Comparison of ENCODE assay signal across 11 cellular contexts in genomic region chr1:85583355-85584263, GRCh38. TPM values are rescaled to one million over a fixed set of nuclear protein-coding genes. Genes with fewer than 3 reads are reported as not detected.
DNase-seq lines count a peak whose midpoint lies in the region; ATAC-seq, FAIRE-seq and TF ChIP-seq lines count a peak whose summit lies in the region.
"Had no signal": no experiment of that assay in that cellular context is flagged by ENCODE, and none has a peak within 500 bp of the region (broad histone marks: within the 10 kb centered on the region; RNA-seq: fewer than 3 reads in every experiment).

No MANE protein-coding gene starts in this region.

- RAD21 ChIA-PET in HCT116 (lab: Charles Lee; ENCODE audit: low non-redundant PET in 1 of 2, low total read pairs in 2 of 2, uncharacterized antibody in 2 of 2, unreplicated experiment in 2 of 2) = no interaction called here

- no peaks in the 10 kb centered on the region for H3K9me3 ChIP-seq in HCT116 (ENCODE audit: control insufficient read depth in 1 of 2, insufficient read depth in 1 of 2, low read depth in 1 of 2, low read length in 2 of 2)
- H3K9me3 ChIP-seq in kidney (ENCODE audit: control insufficient read depth in 1 of 2, low read length in 2 of 2) = peaks cover 0 to 4% of the 10 kb centered on the region in 2 donors
- no peaks in the 10 kb centered on the region for H3K9me3 ChIP-seq in smooth muscle cell (replicated peaks; ENCODE audit: low read depth)
- H3K9me3 ChIP-seq: esophagus squamous epithelium had no signal

- no peak for DNase-seq in HCT116 (ENCODE audit: low read depth, low spot score)
- no peak for DNase-seq in kidney
- no peak for DNase-seq in smooth muscle cell (lab: John Stamatoyannopoulos, UW; ENCODE audit: unreplicated experiment)
- DNase-seq in NK-92 (lab: John Stamatoyannopoulos, UW; ENCODE audit: unreplicated experiment) = no peak
- DNase-seq in stimulated activated CD4-positive, alpha-beta T cell treated with anti-CD3 and anti-CD28 coated beads, Interleukin-4, amount 100 ng/mL, for 4 hours = no peak
- no peak for DNase-seq in GF-D8 (lab: John Stamatoyannopoulos, UW)
- DNase-seq: esophagus squamous epithelium, NCI-H187 had no signal

- intact Hi-C loops in HCT116 (cut with micrococcal nuclease) (no loop called here), kidney (cut with DNase I) (no loop called here)

- peaks cover 32 to 51% of the 10 kb centered on the region in 2 experiments for H3K4me1 ChIP-seq in HCT116 (ENCODE audit: control insufficient read depth in 1 of 2, insufficient read depth in 2 of 2, low read length in 2 of 2)
- peaks cover 0 to 9% of the 10 kb centered on the region in 2 donors for H3K4me1 ChIP-seq in kidney (ENCODE audit: control insufficient read depth in 1 of 2, insufficient read depth in 1 of 2, low read depth in 1 of 2, low read length in 2 of 2)
- H3K4me1 ChIP-seq in smooth muscle cell (ENCODE audit: low read depth) = peaks cover 34% of the 10 kb centered on the region

- H3K9ac ChIP-seq in HCT116 (ENCODE audit: low read length) = no peak overlapping the region
- H3K9ac ChIP-seq in kidney (ENCODE audit: low read length in 2 of 2) = peak overlapping the region; percentile 5 to 98
- peak overlapping the region; percentile 94 for H3K9ac ChIP-seq in smooth muscle cell (ENCODE audit: low read depth)

- H3K27me3 ChIP-seq in HCT116 (ENCODE audit: insufficient read depth, low read length) = no peaks in the 10 kb centered on the region
- H3K27me3 ChIP-seq in smooth muscle cell (ENCODE audit: low read depth) = no peaks in the 10 kb centered on the region

- H3K27ac ChIP-seq in HCT116 (ENCODE audit: low read depth, low read length) = no peak overlapping the region
- peak overlapping the region in 1 of 2 donors; percentile 11 for H3K27ac ChIP-seq in kidney (ENCODE audit: low read depth in 2 of 2, low read length in 2 of 2)
- H3K27ac ChIP-seq in smooth muscle cell (ENCODE audit: low read depth) = peak overlapping the region; percentile 93

- H3K4me3 Mint-ChIP-seq in brain = peak overlapping the region in 4 of 5 experiments; percentile 92 to 98 (median 96)
- H3K4me3 Mint-ChIP-seq: activated naive CD4-positive, alpha-beta T cell treated with anti-CD3 and anti-CD28 coated beads, Interleukin-2, amount 50 U/mL, for 24 hours had no signal

- H2AFZ ChIP-seq in HCT116 (ENCODE audit: low read depth, low read length, poor library complexity, severe bottlenecking) (no peak overlapping the region), smooth muscle cell (ENCODE audit: low read depth) (no peak overlapping the region)

- H3K36me3 ChIP-seq in HCT116 (ENCODE audit: control insufficient read depth in 1 of 2, insufficient read depth in 2 of 2, low read length in 2 of 2) = peaks cover 5 to 18% of the 10 kb centered on the region in 2 experiments; a peak in 3 of 4 replicates
- H3K36me3 ChIP-seq in kidney (ENCODE audit: control insufficient read depth in 1 of 2, insufficient read depth in 2 of 2, low read length in 2 of 2) = peaks cover 4 to 17% of the 10 kb centered on the region in 2 donors
- H3K36me3 ChIP-seq in smooth muscle cell (ENCODE audit: low read depth) = no peaks in the 10 kb centered on the region

- peaks cover 27% of the 10 kb centered on the region for H3K79me2 ChIP-seq in HCT116 (ENCODE audit: insufficient read depth, low read length)
- peaks cover 26% of the 10 kb centered on the region for H3K79me2 ChIP-seq in smooth muscle cell (ENCODE audit: low read depth)

- H3K27ac Mint-ChIP-seq in brain = no peak overlapping the region
- H3K27ac Mint-ChIP-seq: activated naive CD4-positive, alpha-beta T cell treated with anti-CD3 and anti-CD28 coated beads, Interleukin-2, amount 50 U/mL, for 24 hours had no signal

- H3K4me2 ChIP-seq in HCT116 (ENCODE audit: low read length) (peak overlapping the region; percentile 56), smooth muscle cell (peak overlapping the region; percentile 90)

- TF ChIP-seq POLR2A in HCT116 (IDR thresholded peaks at IDR 0.05; ENCODE audit: borderline replicate concordance, extremely low read depth, insufficient read depth, insufficient read length) = no peak

- peaks cover 20% of the 10 kb centered on the region for H3K36me3 Mint-ChIP-seq in brain
- H3K36me3 Mint-ChIP-seq: activated naive CD4-positive, alpha-beta T cell treated with anti-CD3 and anti-CD28 coated beads, Interleukin-2, amount 50 U/mL, for 24 hours had no signal

- 55% methylated on average over 7 of the region's 7 CpGs for WGBS in smooth muscle cell (ENCODE audit: low lambda C conversion rate)

- H4K20me1 ChIP-seq in HCT116 (ENCODE audit: insufficient read depth) (peaks cover 7% of the 10 kb centered on the region; the same call in 1 of the 2 replicates), smooth muscle cell (ENCODE audit: low read depth) (peaks cover 34% of the 10 kb centered on the region)

- no TSS peak for BruUV-seq in HCT116 (replicated peaks; lab: Mats Ljungman, UMichigan)

- H3K4me1 Mint-ChIP-seq in brain = peaks cover 50% of the 10 kb centered on the region

- FAIRE-seq in kidney (lab: Jason Lieb, UNC) = no peak

- POLR2A ChIA-PET in HCT116 (lab: Charles Lee) = interaction anchor here (1.1 to 2.2 kb wide), 3 partner anchors 24 to 275 kb away, joined by 3 to 5 read pairs (median 5); no protein-coding TSS in a partner anchor

- H3F3A ChIP-seq in smooth muscle cell (ENCODE audit: low read depth) = peaks cover 27% of the 10 kb centered on the region

- H3K9me3 Mint-ChIP-seq in brain = peaks cover 0 to 6% (median 0%) of the 10 kb centered on the region in 5 experiments
- H3K9me3 Mint-ChIP-seq: activated naive CD4-positive, alpha-beta T cell treated with anti-CD3 and anti-CD28 coated beads, Interleukin-2, amount 50 U/mL, for 24 hours had no signal

- H3K4me3 ChIP-seq in HCT116 (replicated peaks in 1 of 2; ENCODE audit: low read depth in 1 of 2, low read length in 2 of 2) (no peak overlapping the region), kidney (ENCODE audit: low read length in 2 of 2) (peak overlapping the region; percentile 80 to 90), smooth muscle cell (peak overlapping the region; percentile 93)

- no peak for ATAC-seq in HCT116
- no peak for ATAC-seq in HG03457 (IDR thresholded peaks at IDR 0.05; ENCODE audit: unreplicated experiment)

- H3K27me3 Mint-ChIP-seq in brain = peaks cover 43% of the 10 kb centered on the region

- CTCF ChIA-PET in HCT116 (lab: Charles Lee) = interaction anchor here (1.2 to 2.3 kb wide), 3 partner anchors 23 to 276 kb away, joined by 3 to 6 read pairs (median 5); no protein-coding TSS in a partner anchor

- H3K9me2 ChIP-seq in HCT116 (ENCODE audit: insufficient read depth) = no peaks in the 10 kb centered on the region

- TF ChIP-seq RAD21 in HCT116 (IDR thresholded peaks at IDR 0.05; ENCODE audit: low read depth) = no peak

- TF ChIP-seq CTCF in HCT116 (IDR thresholded peaks at IDR 0.05 in 2 of 3, conservative IDR thresholded peaks at IDR 0.05 in 1 of 3; ENCODE audit: borderline replicate concordance in 1 of 3, insufficient read depth in 1 of 3, low read depth in 2 of 3, low read length in 2 of 3) = no peak
- no peak for TF ChIP-seq CTCF in brain (conservative IDR thresholded peaks at IDR 0.05)
- no peak for TF ChIP-seq CTCF in kidney (IDR thresholded peaks at IDR 0.05; ENCODE audit: borderline replicate concordance, extremely low read depth, insufficient read depth)
- no peak for TF ChIP-seq CTCF in smooth muscle cell (IDR thresholded peaks at IDR 0.05; ENCODE audit: borderline replicate concordance, insufficient read depth, poor library complexity, severe bottlenecking)

TF ChIP-seq in HCT116, 20 proteins besides CTCF, POLR2A, EP300 and RAD21 (continues in another document):
- no peak for TF ChIP-seq FOSL1 (IDR thresholded peaks at IDR 0.05; ENCODE audit: low read depth)
- TF ChIP-seq EGR1 (IDR thresholded peaks at IDR 0.05; ENCODE audit: low read depth) = no peak
- TF ChIP-seq ATF3 (IDR thresholded peaks at IDR 0.05) = no peak
- no peak for TF ChIP-seq SP1 (IDR thresholded peaks at IDR 0.05; ENCODE audit: low read depth)
- TF ChIP-seq REST (IDR thresholded peaks at IDR 0.05; ENCODE audit: low read depth) = no peak

RNA-seq across cellular contexts. Expression of gene CCN1, which starts 3.0 kb away (rescaled TPM):
- 21.9 TPM for total RNA-seq in HCT116 (2021; ENCODE audit: unreplicated experiment)
- polyA plus RNA-seq in HCT116 (2012) = 75.5 and 156 TPM in 2 replicates
- 8.7 TPM for polyA plus RNA-seq in brain (ENCODE audit: insufficient read depth, low read depth, low replicate concordance)
- total RNA-seq in kidney = 61.3 TPM
- polyA plus RNA-seq in kidney (ENCODE audit: insufficient read depth, low read depth, low replicate concordance) = 79.1 TPM
- 440 and 450 TPM in 2 replicates for total RNA-seq in smooth muscle cell
- polyA plus RNA-seq in smooth muscle cell = 1,412 and 1,766 TPM in 2 replicates

Comparison
In these comparisons a context has a peak if more than half of its experiments do, and no peak if none do; other contexts are left out.
1. H3K4me3 ChIP-seq: peak in kidney (2 of 2) and smooth muscle cell (single experiment); none in HCT116 (0 of 2).